In genomic region chr6:3318821-3319540, GRCh38 we compare ENCODE assay signal across 21 cellular contexts.
DNase-seq lines count a peak whose midpoint lies in the region; ATAC-seq and TF ChIP-seq lines count a peak whose summit lies in the region.
"Had no signal": no experiment of that assay in that cellular context is flagged by ENCODE, and none has a peak within 500 bp of the region (broad histone marks: within the 10 kb centered on the region; RNA-seq: fewer than 3 reads in every experiment).

No MANE protein-coding gene starts in this region.

- H3K79me2 ChIP-seq in DND-41 (ENCODE audit: insufficient read depth, low read length) (no peaks in the 10 kb centered on the region), osteoblast (ENCODE audit: insufficient read depth, low read length) (no peaks in the 10 kb centered on the region)

- H3K27ac ChIP-seq in DND-41 (ENCODE audit: low read length) = no peak overlapping the region
- no peak overlapping the region for H3K27ac ChIP-seq in osteoblast (ENCODE audit: low read depth, low read length)
- no peak overlapping the region for H3K27ac ChIP-seq in ascending aorta
- H3K27ac ChIP-seq: 22Rv1, esophagus squamous epithelium, tibial artery had no signal

- no peak overlapping the region for H3K4me3 Mint-ChIP-seq in chondrocyte (ENCODE audit: unreplicated experiment)
- H3K4me3 Mint-ChIP-seq: activated CD4-positive, alpha-beta T cell treated with anti-CD3 and anti-CD28 coated beads for 36 hours; memory B cell; naive B cell; stimulated activated naive B cell treated with anti-CD40 and anti-IgM and Interleukin-4, amounts not matched to agents 10 μg/mL and 1 μg/mL and 100 μg/mL, for 72 hours had no signal

- H3K36me3 ChIP-seq in DND-41 (ENCODE audit: insufficient read depth, low read length) (no peaks in the 10 kb centered on the region), osteoblast (ENCODE audit: insufficient read depth, low read length) (no peaks in the 10 kb centered on the region), ascending aorta (no peaks in the 10 kb centered on the region)

- H3K9me3 ChIP-seq in DND-41 (ENCODE audit: insufficient read depth, low read length, severe bottlenecking) = no peaks in the 10 kb centered on the region
- no peaks in the 10 kb centered on the region for H3K9me3 ChIP-seq in osteoblast (ENCODE audit: low read depth, low read length)
- no peaks in the 10 kb centered on the region for H3K9me3 ChIP-seq in ascending aorta
- H3K9me3 ChIP-seq: esophagus squamous epithelium, tibial artery had no signal

- H3K27me3 Mint-ChIP-seq in chondrocyte (ENCODE audit: low read depth) = no peaks in the 10 kb centered on the region

- H3K9me3 Mint-ChIP-seq in chondrocyte (ENCODE audit: low read depth) = no peaks in the 10 kb centered on the region
- H3K9me3 Mint-ChIP-seq: memory B cell; stimulated activated naive B cell treated with anti-CD40 and anti-IgM and Interleukin-4, amounts not matched to agents 10 μg/mL and 1 μg/mL and 100 μg/mL, for 72 hours had no signal

- peaks cover 4% of the 10 kb centered on the region for H3K4me1 Mint-ChIP-seq in chondrocyte (ENCODE audit: low read depth)

- H3K27ac Mint-ChIP-seq in chondrocyte (ENCODE audit: unreplicated experiment) = no peak overlapping the region
- H3K27ac Mint-ChIP-seq: activated CD4-positive, alpha-beta T cell treated with anti-CD3 and anti-CD28 coated beads for 36 hours; memory B cell; stimulated activated naive B cell treated with anti-CD40 and anti-IgM and Interleukin-4, amounts not matched to agents 10 μg/mL and 1 μg/mL and 100 μg/mL, for 72 hours had no signal

- H4K20me1 ChIP-seq in DND-41 (ENCODE audit: insufficient read depth, low read length) (peaks cover 12% of the 10 kb centered on the region; the same call in 1 of the 2 replicates), osteoblast (ENCODE audit: insufficient read depth, low read length) (peaks cover under 1% of the 10 kb centered on the region)

- H3K27me3 ChIP-seq in DND-41 (ENCODE audit: insufficient read depth, low read length, poor library complexity) = peaks cover 40% of the 10 kb centered on the region
- no peaks in the 10 kb centered on the region for H3K27me3 ChIP-seq in osteoblast (ENCODE audit: insufficient read depth, low read length)
- H3K27me3 ChIP-seq in ascending aorta = no peaks in the 10 kb centered on the region
- H3K27me3 ChIP-seq: esophagus squamous epithelium, tibial artery had no signal

- peaks cover 16% of the 10 kb centered on the region for H3K36me3 Mint-ChIP-seq in chondrocyte (ENCODE audit: low read depth)
- H3K36me3 Mint-ChIP-seq: naive B cell; stimulated activated naive B cell treated with anti-CD40 and anti-IgM and Interleukin-4, amounts not matched to agents 10 μg/mL and 1 μg/mL and 100 μg/mL, for 72 hours had no signal

- H3K9ac ChIP-seq in DND-41 (ENCODE audit: low read depth, low read length) = no peak overlapping the region

- peaks cover 12% of the 10 kb centered on the region for H3K4me1 ChIP-seq in DND-41 (ENCODE audit: insufficient read depth, low read length)
- H3K4me1 ChIP-seq in osteoblast (ENCODE audit: insufficient read depth, low read length) = peaks cover 5% of the 10 kb centered on the region
- no peaks in the 10 kb centered on the region for H3K4me1 ChIP-seq in ascending aorta
- H3K4me1 ChIP-seq: tibial artery had no signal

- TF ChIP-seq CTCF in DND-41 (IDR thresholded peaks at IDR 0.05; ENCODE audit: borderline replicate concordance, extremely low read depth, low read length, poor library complexity, severe bottlenecking) (no peak), chondrocyte (IDR thresholded peaks at IDR 0.05) (no peak), osteoblast (IDR thresholded peaks at IDR 0.05; ENCODE audit: extremely low read depth, low read depth, low read length) (no peak), ascending aorta (IDR thresholded peaks at IDR 0.05) (no peak)

- H2AFZ ChIP-seq in DND-41 (ENCODE audit: low read depth, low read length) (no peak overlapping the region), osteoblast (ENCODE audit: low read length) (no peak overlapping the region)

- intact Hi-C loops in ascending aorta (cut with DNase I) = no loop called here

- H3K4me2 ChIP-seq in DND-41 (ENCODE audit: insufficient read depth, low read length) (no peak overlapping the region), osteoblast (ENCODE audit: insufficient read depth, low read length) (no peak overlapping the region)

- DNase-seq in NCI-H524 (lab: John Stamatoyannopoulos, UW) = peak; percentile 19 to 49
- DNase-seq in NCI-H524 treated with DMSO at 0.1 percent for 48 hours (lab: John Stamatoyannopoulos, UW) = no peak
- no peak for DNase-seq in DND-41
- DNase-seq in chondrocyte (ENCODE audit: low spot score) = peak; percentile 58
- peak; percentile 14 for DNase-seq in osteoblast (ENCODE audit: insufficient read length, low spot score, missing footprints)
- DNase-seq in SKM-1 (lab: John Stamatoyannopoulos, UW; ENCODE audit: unreplicated experiment) = no peak
- no peak for DNase-seq in ascending aorta (ENCODE audit: low spot score in 2 of 2)
- DNase-seq: activated gamma-delta T cell; AML-193; effector CD4-positive, alpha-beta T cell; esophagus squamous epithelium; naive B cell; NCI-H1417; NCI-H2107; NCI-H526 treated with DMSO at 0.1 percent for 48 hours; stimulated activated naive B cell treated with anti-CD40 and anti-IgM and Interleukin-4, amounts not matched to agents 10 μg/mL and 1 μg/mL and 100 μg/mL, for 72 hours; tibial artery had no signal

- no peak overlapping the region for H3K4me3 ChIP-seq in DND-41 (ENCODE audit: low read depth in 1 of 2, low read length in 2 of 2)
- no peak overlapping the region for H3K4me3 ChIP-seq in osteoblast (ENCODE audit: insufficient read depth, low read length)
- no peak overlapping the region for H3K4me3 ChIP-seq in ascending aorta
- H3K4me3 ChIP-seq: esophagus squamous epithelium, tibial artery had no signal

- ATAC-seq in DND-41 (ENCODE audit: insufficient read depth, low read depth) (peak; percentile 27; the same call in 2 of the 3 replicates), GM19023 (IDR thresholded peaks at IDR 0.05; ENCODE audit: unreplicated experiment) (no peak)

Comparison
In these comparisons a context has a peak if more than half of its experiments do, and no peak if none do; other contexts are left out.
1. DNase-seq: peak in NCI-H524 (2 of 2), chondrocyte (single experiment) and osteoblast (single experiment); none in NCI-H524 treated with DMSO at 0.1 percent for 48 hours (single experiment), DND-41 (single experiment), SKM-1 (single experiment) and ascending aorta (0 of 2).